21 cellular contexts compared by ENCODE assay signal in the genomic region with DNA sequence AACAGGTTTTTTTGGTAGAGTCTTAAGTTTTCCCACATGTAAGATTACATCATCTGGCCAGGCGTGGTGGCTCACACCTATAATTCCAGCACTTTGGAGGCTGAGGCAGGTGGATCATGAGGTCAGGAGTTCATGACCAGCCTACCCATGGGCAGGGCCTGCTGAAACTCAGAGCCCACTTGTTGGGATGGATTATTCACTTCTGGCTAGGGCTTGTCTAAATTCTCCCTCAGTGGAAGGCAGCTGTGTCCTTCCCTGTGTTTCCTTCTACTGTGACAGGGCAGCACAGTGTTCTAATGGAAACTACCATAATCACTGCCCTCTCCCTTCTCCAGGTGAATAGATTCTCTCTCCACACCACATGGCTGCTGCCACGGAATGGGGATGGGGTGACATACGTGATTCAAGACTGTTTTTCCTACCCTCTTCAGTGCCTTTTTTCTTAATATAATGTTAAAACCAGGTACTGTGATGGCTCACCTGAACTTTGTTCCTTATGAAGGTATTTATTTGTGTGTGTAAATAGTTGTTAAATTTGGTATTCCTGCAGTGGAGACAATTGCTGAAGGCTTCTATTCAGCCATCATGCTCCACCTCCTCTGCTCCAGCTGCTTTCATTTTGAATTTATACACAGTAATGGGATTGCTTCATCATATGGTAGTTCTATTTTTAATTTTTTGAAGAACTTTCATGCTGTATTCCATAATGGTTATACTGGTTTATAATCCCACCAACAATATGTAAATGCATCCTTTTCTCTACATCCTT.
DNase-seq lines count a peak whose midpoint lies in the region; ATAC-seq, FAIRE-seq and TF ChIP-seq lines count a peak whose summit lies in the region.
"Had no signal": no experiment of that assay in that cellular context is flagged by ENCODE, and none has a peak within 500 bp of the region (broad histone marks: within the 10 kb centered on the region; RNA-seq: fewer than 3 reads in every experiment).

No MANE protein-coding gene starts in this region.

- no peak overlapping the region for H3K9ac ChIP-seq in mammary epithelial cell (ENCODE audit: insufficient read depth, low read length)
- no peak overlapping the region for H3K9ac ChIP-seq in keratinocyte (ENCODE audit: control insufficient read depth, extremely low read depth, insufficient read depth, low read length)
- H3K9ac ChIP-seq: BLaER1, GM23248 had no signal

- intact Hi-C loops in mammary epithelial cell (cut with micrococcal nuclease) (no loop called here), breast epithelium (cut with DNase I; ENCODE audit: low total_unique reads) (no loop called here), mucosa of descending colon (cut with DNase I, micrococcal nuclease) (no loop called here), lower leg skin (cut with DNase I; ENCODE audit: low total_unique reads) (no loop called here)

- dilution Hi-C loops in mammary epithelial cell (cut with HindIII; ENCODE audit: low sequenced_read_pairs) (no loop called here), keratinocyte (cut with MboI; ENCODE audit: extremely low pct_ligation_motif_present, low sequenced_read_pairs) (no loop called here)

- no peaks in the 10 kb centered on the region for H3K9me3 ChIP-seq in mammary epithelial cell (replicated peaks; ENCODE audit: insufficient read depth, low read length)
- no peaks in the 10 kb centered on the region for H3K9me3 ChIP-seq in breast epithelium
- H3K9me3 ChIP-seq in keratinocyte (ENCODE audit: control insufficient read depth, low read depth, low read length) = no peaks in the 10 kb centered on the region
- no peaks in the 10 kb centered on the region for H3K9me3 ChIP-seq in mucosa of descending colon
- H3K9me3 ChIP-seq: BLaER1 had no signal

- no peak for DNase-seq in mammary epithelial cell
- DNase-seq in breast epithelium (ENCODE audit: low spot score in 2 of 2) = no peak
- DNase-seq in keratinocyte (ENCODE audit: low read depth, low spot score) = no peak
- no peak for DNase-seq in mucosa of descending colon
- no peak for DNase-seq in lower leg skin (ENCODE audit: low spot score in 2 of 2)
- DNase-seq in cerebellar nuclear complex (lab: John Stamatoyannopoulos, UW) = no peak
- DNase-seq: CD4-positive, CD25-positive, alpha-beta regulatory T cell; CD8-positive, alpha-beta memory T cell; DMS53; DMS79 treated with DMSO at 0.1 percent for 48 hours; GF-D8; GM23248; H7; HCEC 1CT had no signal

- WGBS in mammary epithelial cell (ENCODE audit: low coverage, missing lambda C conversion rate) = 98% methylated on average over 3 of the region's 3 CpGs
- WGBS in lower leg skin, 2 donors = 82 to 84% methylated on average over 3 of the region's 3 CpGs

- H3K4me2 ChIP-seq in mammary epithelial cell (ENCODE audit: insufficient read depth, low read depth, low read length) = no peak overlapping the region
- no peak overlapping the region for H3K4me2 ChIP-seq in keratinocyte (ENCODE audit: control insufficient read depth, extremely low read depth, insufficient read depth, low read depth, low read length)
- H3K4me2 ChIP-seq: BLaER1 had no signal

- H3K27me3 ChIP-seq in mammary epithelial cell (ENCODE audit: insufficient read depth, low read length) (no peaks in the 10 kb centered on the region), breast epithelium (no peaks in the 10 kb centered on the region), keratinocyte (ENCODE audit: control insufficient read depth, extremely low read depth, insufficient read depth, low read length) (no peaks in the 10 kb centered on the region)
- H3K27me3 ChIP-seq: BLaER1 had no signal

- TF ChIP-seq CTCF in mammary epithelial cell (conservative IDR thresholded peaks at IDR 0.05 in 1 of 2, IDR thresholded peaks at IDR 0.05 in 1 of 2; ENCODE audit: extremely low read depth in 1 of 2, insufficient read depth in 1 of 2, low read depth in 1 of 2, low read length in 2 of 2) = no peak
- no peak for TF ChIP-seq CTCF in breast epithelium (IDR thresholded peaks at IDR 0.05)
- TF ChIP-seq CTCF in keratinocyte (optimal IDR thresholded peaks at IDR 0.05 in 1 of 3, IDR thresholded peaks at IDR 0.05 in 1 of 3, conservative IDR thresholded peaks at IDR 0.05 in 1 of 3; ENCODE audit: extremely low read depth in 1 of 3, insufficient read depth in 2 of 3, low read length in 3 of 3) = no peak
- no peak for TF ChIP-seq CTCF in mucosa of descending colon (IDR thresholded peaks at IDR 0.05)
- TF ChIP-seq CTCF in lower leg skin (IDR thresholded peaks at IDR 0.05) = no peak

- H2AFZ ChIP-seq in mammary epithelial cell (ENCODE audit: low read depth, low read length) (peak overlapping the region; percentile 21), keratinocyte (ENCODE audit: control insufficient read depth, low read length) (peak overlapping the region; percentile 8)
- H2AFZ ChIP-seq: GM23248 had no signal

- H3K36me3 ChIP-seq in mammary epithelial cell (ENCODE audit: insufficient read depth, low read length) = no peaks in the 10 kb centered on the region
- no peaks in the 10 kb centered on the region for H3K36me3 ChIP-seq in breast epithelium
- H3K36me3 ChIP-seq in keratinocyte (ENCODE audit: control insufficient read depth in 2 of 2, extremely low read depth in 1 of 2, insufficient read depth in 2 of 2, low read length in 2 of 2) = no peaks in the 10 kb centered on the region
- H3K36me3 ChIP-seq in mucosa of descending colon (ENCODE audit: low read depth) = no peaks in the 10 kb centered on the region
- H3K36me3 ChIP-seq: BLaER1 had no signal

- no peak overlapping the region for H3K27ac ChIP-seq in mammary epithelial cell (ENCODE audit: insufficient read depth, low read depth, low read length)
- no peak overlapping the region for H3K27ac ChIP-seq in breast epithelium
- no peak overlapping the region for H3K27ac ChIP-seq in keratinocyte (ENCODE audit: control insufficient read depth, insufficient read depth, low read length)
- H3K27ac ChIP-seq: 22Rv1, BLaER1, C4-2B, GM23248 had no signal

- H3K79me2 ChIP-seq in mammary epithelial cell (ENCODE audit: insufficient read depth, low read length) = no peaks in the 10 kb centered on the region
- no peaks in the 10 kb centered on the region for H3K79me2 ChIP-seq in keratinocyte (ENCODE audit: control insufficient read depth, insufficient read depth, low read length)

- ATAC-seq in mucosa of descending colon = peak; percentile 74

- BruUV-seq in mammary epithelial cell (replicated peaks; lab: Mats Ljungman, UMichigan) = no TSS peak

- FAIRE-seq in keratinocyte (lab: Jason Lieb, UNC) = no peak
- FAIRE-seq: A204.1, GM12891, GM18507, H1 had no signal

- peaks cover 3% of the 10 kb centered on the region for H3K4me1 ChIP-seq in mammary epithelial cell (ENCODE audit: insufficient read depth, low read length)
- peaks cover 0 to 4% of the 10 kb centered on the region in 2 donors for H3K4me1 ChIP-seq in breast epithelium
- peaks cover 3% of the 10 kb centered on the region for H3K4me1 ChIP-seq in keratinocyte (ENCODE audit: control insufficient read depth, extremely low read depth, insufficient read depth, low read length)
- H3K4me1 ChIP-seq in mucosa of descending colon (ENCODE audit: low read depth) = no peaks in the 10 kb centered on the region
- H3K4me1 ChIP-seq: BLaER1 had no signal

- H3K9me1 ChIP-seq in keratinocyte (ENCODE audit: control insufficient read depth, extremely low read depth, insufficient read depth, low read length) = no peaks in the 10 kb centered on the region

- no peak overlapping the region for H3K4me3 ChIP-seq in mammary epithelial cell (replicated peaks in 1 of 3; ENCODE audit: insufficient read depth in 1 of 3, low read depth in 2 of 3, low read length in 3 of 3)
- no peak overlapping the region for H3K4me3 ChIP-seq in breast epithelium
- H3K4me3 ChIP-seq in keratinocyte (ENCODE audit: control insufficient read depth in 2 of 3, extremely low read depth in 1 of 3, insufficient read depth in 2 of 3, low read depth in 1 of 3, low read length in 3 of 3) = no peak overlapping the region
- no peak overlapping the region for H3K4me3 ChIP-seq in mucosa of descending colon
- no peak overlapping the region for H3K4me3 ChIP-seq in lower leg skin (ENCODE audit: low read depth, poor library complexity, severe bottlenecking)
- H3K4me3 ChIP-seq: BLaER1, GM23248 had no signal

- CTCF ChIA-PET in mammary epithelial cell (lab: Charles Lee; ENCODE audit: low non-redundant PET) = no interaction called here

- TF ChIP-seq POLR2A in breast epithelium (IDR thresholded peaks at IDR 0.05) = no peak
- TF ChIP-seq POLR2A in lower leg skin (IDR thresholded peaks at IDR 0.05) = no peak

- H4K20me1 ChIP-seq in mammary epithelial cell (ENCODE audit: insufficient read depth, low read length) (no peaks in the 10 kb centered on the region), keratinocyte (ENCODE audit: control insufficient read depth, extremely low read depth, insufficient read depth, low read length) (no peaks in the 10 kb centered on the region)
- H4K20me1 ChIP-seq: BLaER1 had no signal

- in situ Hi-C loops in mammary epithelial cell (cut with MboI; ENCODE audit: low sequenced_read_pairs in 2 of 2) = loop anchor here (25.0 kb wide), 1 partner anchor 279 kb away; a partner anchor contains a TSS
